ENCODE assay signal across 9 cellular contexts in genomic region chr1:23798662-23799142, GRCh38. TPM values are rescaled to one million over a fixed set of nuclear protein-coding genes. Genes with fewer than 3 reads are reported as not detected.
DNase-seq lines count a peak whose midpoint lies in the region; ATAC-seq and TF ChIP-seq lines count a peak whose summit lies in the region.
"Had no signal": no experiment of that assay in that cellular context is flagged by ENCODE, and none has a peak within 500 bp of the region (broad histone marks: within the 10 kb centered on the region; RNA-seq: fewer than 3 reads in every experiment).

No MANE protein-coding gene starts in this region.

- no peaks in the 10 kb centered on the region for H3K9me3 ChIP-seq in right lobe of liver
- no peaks in the 10 kb centered on the region for H3K9me3 ChIP-seq in upper lobe of left lung

- WGBS in right lobe of liver (ENCODE audit: insufficient coverage, low coverage, low lambda C conversion rate, missing lambda C conversion rate): 46% methylated on average over 3 of the region's 12 CpGs
- 75 to 81% methylated on average over 10 to 12 of the region's 12 CpGs for WGBS in upper lobe of left lung, 2 donors

- H3K4me3 ChIP-seq in right lobe of liver: no peak overlapping the region
- H3K4me3 ChIP-seq in upper lobe of left lung: peak overlapping the region in 3 of 4 donors; percentile 73 to 96 (median 86)

- peaks cover 0 to 32% (median 14%) of the 10 kb centered on the region in 4 donors for H3K4me1 ChIP-seq in right lobe of liver
- peaks cover 22 to 58% (median 29%) of the 10 kb centered on the region in 4 donors for H3K4me1 ChIP-seq in upper lobe of left lung

- no peak for TF ChIP-seq EP300 in upper lobe of left lung (IDR thresholded peaks at IDR 0.05)

- H3K27ac Mint-ChIP-seq in activated naive CD4-positive, alpha-beta T cell treated with anti-CD3 and anti-CD28 coated beads, Interleukin-2, amount 10 ng/mL, durations not matched to agents 7 days and 5 days: peak overlapping the region; percentile 90
- peak overlapping the region; percentile 83 for H3K27ac Mint-ChIP-seq in activated naive CD8-positive, alpha-beta T cell treated with anti-CD3 and anti-CD28 coated beads for 36 hours

- intact Hi-C loops in right lobe of liver (cut with DNase I): no loop called here

- DNase-seq in activated naive CD4-positive, alpha-beta T cell treated with anti-CD3 and anti-CD28 coated beads, Interleukin-2, amount 10 ng/mL, durations not matched to agents 7 days and 5 days: no peak
- no peak for DNase-seq in activated naive CD4-positive, alpha-beta T cell treated with Interleukin-2 at 50 U/mL for 16 hours
- no peak for DNase-seq in activated naive CD8-positive, alpha-beta T cell treated with anti-CD3 and anti-CD28 coated beads for 36 hours
- DNase-seq in right lobe of liver: peak; percentile 49 to 68 (median 68)
- DNase-seq in upper lobe of left lung: peak in 1 of 2 donors; percentile 40
- DNase-seq in stimulated activated naive CD4-positive, alpha-beta T cell (lab: John Stamatoyannopoulos, UW): no peak
- no peak for DNase-seq in NCI-H1105 treated with DMSO at 0.1 percent for 48 hours (lab: John Stamatoyannopoulos, UW)
- DNase-seq: NCI-H2171 treated with DMSO at 0.1 percent for 48 hours had no signal

- H3K36me3 ChIP-seq in right lobe of liver: peaks cover 0 to 28% (median 4%) of the 10 kb centered on the region in 4 donors
- peaks cover 9 to 50% (median 30%) of the 10 kb centered on the region in 4 donors for H3K36me3 ChIP-seq in upper lobe of left lung

- peak overlapping the region; percentile 89 to 96 (median 94) for H3K27ac ChIP-seq in right lobe of liver
- H3K27ac ChIP-seq in upper lobe of left lung: peak overlapping the region; percentile 94 to 97 (median 95)

- H3K4me3 Mint-ChIP-seq in activated naive CD4-positive, alpha-beta T cell treated with anti-CD3 and anti-CD28 coated beads, Interleukin-2, amount 10 ng/mL, durations not matched to agents 7 days and 5 days: peak overlapping the region; percentile 45
- peak overlapping the region; percentile 98 for H3K4me3 Mint-ChIP-seq in activated naive CD8-positive, alpha-beta T cell treated with anti-CD3 and anti-CD28 coated beads for 36 hours

- CTCF ChIA-PET in activated naive CD4-positive, alpha-beta T cell treated with anti-CD3 and anti-CD28 coated beads, Interleukin-2, amount 10 ng/mL, durations not matched to agents 7 days and 5 days (lab: Charles Lee): interaction anchor here (0.8 to 2.3 kb wide), 6 partner anchors 9 to 118 kb away, joined by 3 to 15 read pairs (median 6); no protein-coding TSS in a partner anchor

- H3K27me3 Mint-ChIP-seq in activated naive CD4-positive, alpha-beta T cell treated with anti-CD3 and anti-CD28 coated beads, Interleukin-2, amount 10 ng/mL, durations not matched to agents 7 days and 5 days: no peaks in the 10 kb centered on the region
- no peaks in the 10 kb centered on the region for H3K27me3 Mint-ChIP-seq in activated naive CD8-positive, alpha-beta T cell treated with anti-CD3 and anti-CD28 coated beads for 36 hours

- no peak for TF ChIP-seq CTCF in right lobe of liver (IDR thresholded peaks at IDR 0.05)
- peak in 1 of 6 experiments; percentile 5 for TF ChIP-seq CTCF in upper lobe of left lung (IDR thresholded peaks at IDR 0.05)

- no peaks in the 10 kb centered on the region for H3K27me3 ChIP-seq in right lobe of liver
- H3K27me3 ChIP-seq in upper lobe of left lung: no peaks in the 10 kb centered on the region

- H3K9me3 Mint-ChIP-seq in activated naive CD4-positive, alpha-beta T cell treated with anti-CD3 and anti-CD28 coated beads, Interleukin-2, amount 10 ng/mL, durations not matched to agents 7 days and 5 days: no peaks in the 10 kb centered on the region
- H3K9me3 Mint-ChIP-seq in activated naive CD8-positive, alpha-beta T cell treated with anti-CD3 and anti-CD28 coated beads for 36 hours: no peaks in the 10 kb centered on the region

- TF ChIP-seq POLR2A in right lobe of liver (IDR thresholded peaks at IDR 0.05): no peak
- no peak for TF ChIP-seq POLR2A in upper lobe of left lung (IDR thresholded peaks at IDR 0.05)

- peaks cover 28% of the 10 kb centered on the region for H3K36me3 Mint-ChIP-seq in activated naive CD4-positive, alpha-beta T cell treated with anti-CD3 and anti-CD28 coated beads, Interleukin-2, amount 10 ng/mL, durations not matched to agents 7 days and 5 days
- peaks cover 6% of the 10 kb centered on the region for H3K36me3 Mint-ChIP-seq in activated naive CD8-positive, alpha-beta T cell treated with anti-CD3 and anti-CD28 coated beads for 36 hours

- ATAC-seq in right lobe of liver: no peak
- no peak for ATAC-seq in upper lobe of left lung (ENCODE audit: low FRiP score in 2 of 2)
- no peak for ATAC-seq in GM19324 (IDR thresholded peaks at IDR 0.05; ENCODE audit: low FRiP score, unreplicated experiment)

- peaks cover 24% of the 10 kb centered on the region for H3K4me1 Mint-ChIP-seq in activated naive CD4-positive, alpha-beta T cell treated with anti-CD3 and anti-CD28 coated beads, Interleukin-2, amount 10 ng/mL, durations not matched to agents 7 days and 5 days
- H3K4me1 Mint-ChIP-seq in activated naive CD8-positive, alpha-beta T cell treated with anti-CD3 and anti-CD28 coated beads for 36 hours: peaks cover 16% of the 10 kb centered on the region

RNA-seq across cellular contexts. Expression of gene GALE, which starts 1.9 kb away (rescaled TPM):
- 10 to 100 TPM; 48.6 to 51.8 TPM for total RNA-seq in activated naive CD8-positive, alpha-beta T cell treated with anti-CD3 and anti-CD28 coated beads for 36 hours
- total RNA-seq in right lobe of liver (10 to 100 TPM; 25.9 to 46.9 (median 42.0) TPM), upper lobe of left lung (10 to 100 TPM; 49.2 to 95.0 (median 59.7) TPM)

RNA-seq across cellular contexts. Expression of gene LYPLA2, which starts 7.8 kb away (rescaled TPM):
- 10 to 100 TPM; 76.8 to 79.5 TPM for total RNA-seq in activated naive CD8-positive, alpha-beta T cell treated with anti-CD3 and anti-CD28 coated beads for 36 hours
- total RNA-seq in right lobe of liver (10 to 100 TPM; 28.1 to 69.8 (median 32.6) TPM), upper lobe of left lung (10 to 100 TPM; 38.5 to 84.1 (median 59.9) TPM)

RNA-seq across cellular contexts. Expression of gene PITHD1, which starts 20.5 kb away (rescaled TPM):
- total RNA-seq in activated naive CD8-positive, alpha-beta T cell treated with anti-CD3 and anti-CD28 coated beads for 36 hours: 10 to 100 TPM; 89.1 to 92.3 TPM
- 10 to 100 TPM; 22.9 to 34.7 (median 30.6) TPM for total RNA-seq in right lobe of liver
- total RNA-seq in upper lobe of left lung: 10 to 100 TPM; 29.5 to 57.0 (median 45.1) TPM

RNA-seq across cellular contexts. Expression of gene HMGCL, which starts 26.5 kb away (rescaled TPM):
- total RNA-seq in activated naive CD8-positive, alpha-beta T cell treated with anti-CD3 and anti-CD28 coated beads for 36 hours: 10 to 100 TPM; 29.2 to 30.3 TPM
- total RNA-seq in right lobe of liver: 100 to 1,000 TPM; 143 to 178 (median 160) TPM
- 10 to 100 TPM; 27.5 to 53.3 (median 36.5) TPM for total RNA-seq in upper lobe of left lung

RNA-seq across cellular contexts. Expression of gene ELOA, which starts 55.4 kb away (rescaled TPM):
- total RNA-seq in activated naive CD8-positive, alpha-beta T cell treated with anti-CD3 and anti-CD28 coated beads for 36 hours: 10 to 100 TPM; 58.5 to 60.6 TPM
- total RNA-seq in right lobe of liver (10 to 100 TPM; 21.1 to 42.2 (median 36.1) TPM), upper lobe of left lung (10 to 100 TPM; 43.2 to 71.2 (median 59.0) TPM)

Comparison
In these comparisons a context has a peak if more than half of its experiments do, and no peak if none do; other contexts are left out.
1. DNase-seq: peak in right lobe of liver (3 of 3); none in activated naive CD4-positive, alpha-beta T cell treated with anti-CD3 and anti-CD28 coated beads, Interleukin-2, amount 10 ng/mL, durations not matched to agents 7 days and 5 days (single experiment), activated naive CD4-positive, alpha-beta T cell treated with Interleukin-2 at 50 U/mL for 16 hours (single experiment), activated naive CD8-positive, alpha-beta T cell treated with anti-CD3 and anti-CD28 coated beads for 36 hours (single experiment), stimulated activated naive CD4-positive, alpha-beta T cell (0 of 6) and NCI-H1105 treated with DMSO at 0.1 percent for 48 hours (single experiment).
2. H3K4me3 ChIP-seq: peak in upper lobe of left lung (3 of 4); none in right lobe of liver (0 of 3).